In the genomic region with DNA sequence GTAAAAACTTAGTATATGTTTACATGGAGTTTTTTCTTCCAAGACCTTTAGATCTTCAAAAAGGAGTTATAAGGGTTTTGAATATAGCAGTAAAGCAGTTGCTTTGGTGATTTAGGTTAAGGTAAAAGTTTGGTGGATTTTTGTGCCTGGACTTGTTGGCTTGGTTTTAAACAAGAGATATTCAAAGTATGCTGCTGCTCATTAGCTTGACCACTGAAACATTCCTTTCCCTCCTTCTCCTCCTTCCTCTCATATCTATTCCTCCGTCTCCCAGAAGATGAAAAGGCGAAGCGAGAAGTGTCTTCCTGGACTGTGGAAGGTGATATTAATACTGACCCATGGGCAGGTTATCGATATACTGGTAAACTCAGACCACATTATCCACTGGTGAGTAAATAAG, we compare ENCODE assay signal across 19 cellular contexts. TPM values are rescaled to one million over a fixed set of nuclear protein-coding genes. Genes with fewer than 3 reads are reported as not detected.
DNase-seq lines count a peak whose midpoint lies in the region; ATAC-seq, FAIRE-seq and TF ChIP-seq lines count a peak whose summit lies in the region.
"Had no signal": no experiment of that assay in that cellular context is flagged by ENCODE, and none has a peak within 500 bp of the region (broad histone marks: within the 10 kb centered on the region; RNA-seq: fewer than 3 reads in every experiment).

No MANE protein-coding gene starts in this region.

- H2AFZ ChIP-seq in astrocyte (ENCODE audit: low read depth, low read length) = no peak overlapping the region

- no peak overlapping the region for H3K27ac ChIP-seq in astrocyte (ENCODE audit: low read depth, low read length)
- H3K27ac ChIP-seq in CD4-positive, alpha-beta T cell (ENCODE audit: low read depth, low read length) = no peak overlapping the region
- H3K27ac ChIP-seq: HL-60, RWPE1, SJCRH30 had no signal

- CTCF ChIA-PET in CD4-positive, alpha-beta T cell (lab: Charles Lee) = no interaction called here

- intact Hi-C loops in CD4-positive, alpha-beta T cell (cut with DNase I, micrococcal nuclease) = loop anchor here in 1 of 2 experiments (5.0 kb wide), 1 partner anchor 37 kb away; the partner anchor contains the start of gene METAP1

- no peak overlapping the region for H3K9ac ChIP-seq in astrocyte (ENCODE audit: low read length)

- no peaks in the 10 kb centered on the region for H3K27me3 Mint-ChIP-seq in astrocyte (ENCODE audit: low read depth, unreplicated experiment)
- H3K27me3 Mint-ChIP-seq in CD4-positive, alpha-beta T cell = no peaks in the 10 kb centered on the region

- no peak for TF ChIP-seq CTCF in astrocyte (IDR thresholded peaks at IDR 0.05; ENCODE audit: insufficient read depth, low read depth, low read length)
- no peak for TF ChIP-seq CTCF in CD4-positive, alpha-beta T cell (IDR thresholded peaks at IDR 0.05)

- H3K4me3 ChIP-seq in astrocyte (ENCODE audit: insufficient read depth, low read depth, low read length) = no peak overlapping the region
- H3K4me3 ChIP-seq: K562, SJCRH30 had no signal

- peaks cover 14% of the 10 kb centered on the region for H3K36me3 Mint-ChIP-seq in astrocyte (ENCODE audit: low read depth, unreplicated experiment)
- H3K36me3 Mint-ChIP-seq in CD4-positive, alpha-beta T cell (ENCODE audit: low read depth) = peaks cover 90% of the 10 kb centered on the region

- H3K79me2 ChIP-seq in astrocyte (ENCODE audit: insufficient read depth, low read length) = peaks cover 43% of the 10 kb centered on the region

- H3K4me1 ChIP-seq in astrocyte (ENCODE audit: insufficient read depth, low read length) = peaks cover 3% of the 10 kb centered on the region
- H3K4me1 ChIP-seq: BE2C, SJCRH30 had no signal

- no peaks in the 10 kb centered on the region for H3K36me3 ChIP-seq in astrocyte (ENCODE audit: insufficient read depth, low read length)
- H3K36me3 ChIP-seq: BE2C had no signal

- H3K4me2 ChIP-seq in astrocyte (ENCODE audit: low read length) = no peak overlapping the region

- H3K9me3 Mint-ChIP-seq in astrocyte (ENCODE audit: unreplicated experiment) = peaks cover 2% of the 10 kb centered on the region
- H3K9me3 Mint-ChIP-seq in CD4-positive, alpha-beta T cell = no peaks in the 10 kb centered on the region

- peaks cover 9% of the 10 kb centered on the region for H4K20me1 ChIP-seq in astrocyte (ENCODE audit: insufficient read depth, low read length)

- H3K9me3 ChIP-seq in astrocyte (ENCODE audit: insufficient read depth, low read depth, low read length) = no peaks in the 10 kb centered on the region
- H3K9me3 ChIP-seq in CD4-positive, alpha-beta T cell (ENCODE audit: control insufficient read depth, low read length) = peaks cover 14% of the 10 kb centered on the region
- H3K9me3 ChIP-seq: BE2C had no signal

- H3K27me3 ChIP-seq in astrocyte (ENCODE audit: insufficient read depth, low read length) = no peaks in the 10 kb centered on the region
- H3K27me3 ChIP-seq in CD4-positive, alpha-beta T cell (ENCODE audit: control insufficient read depth, insufficient read depth, low read length) = no peaks in the 10 kb centered on the region
- H3K27me3 ChIP-seq: BE2C, SJCRH30 had no signal

- ATAC-seq in CD4-positive, alpha-beta T cell (ENCODE audit: poor library complexity) = no peak
- ATAC-seq in GM21737 (IDR thresholded peaks at IDR 0.05; ENCODE audit: unreplicated experiment) = no peak
- ATAC-seq: K562 had no signal

- POLR2A ChIA-PET in CD4-positive, alpha-beta T cell (lab: Charles Lee) = no interaction called here

- peak; percentile 85 for FAIRE-seq in astrocyte (lab: Jason Lieb, UNC)
- FAIRE-seq: K562 had no signal

- H3K4me3 Mint-ChIP-seq in astrocyte (ENCODE audit: unreplicated experiment) = peak overlapping the region; percentile 60
- H3K4me3 Mint-ChIP-seq in CD4-positive, alpha-beta T cell = no peak overlapping the region

- peak; percentile 60 for DNase-seq in EH (ENCODE audit: low read depth)
- peak; percentile 73 for DNase-seq in astrocyte (ENCODE audit: low read depth)
- peak; percentile 48 for DNase-seq in iris pigment epithelial cell (ENCODE audit: low read depth)
- peak; percentile 59 for DNase-seq in renal cortical epithelial cell (ENCODE audit: low read depth)
- no peak for DNase-seq in CD4-positive, alpha-beta T cell
- DNase-seq in NCI-H2171 treated with DMSO at 0.1 percent for 48 hours (lab: John Stamatoyannopoulos, UW) = no peak
- DNase-seq in NCI-H1930 (lab: John Stamatoyannopoulos, UW) = no peak
- DNase-seq: BE2C; DMS 273 treated with DMSO at 0.1 percent for 48 hours; NCI-H146; NCI-H226; NCI-H526; NK-92 treated with Interleukin-12 subunit alpha and Interleukin-12 subunit beta, amount 100 ng/mL, for 24 hours; OCI-M1; SJCRH30 had no signal

- H3K27ac Mint-ChIP-seq in astrocyte (ENCODE audit: unreplicated experiment) = peak overlapping the region; percentile 83
- no peak overlapping the region for H3K27ac Mint-ChIP-seq in CD4-positive, alpha-beta T cell

- H3K4me1 Mint-ChIP-seq in astrocyte (ENCODE audit: low read depth, unreplicated experiment) = peaks cover 35% of the 10 kb centered on the region
- H3K4me1 Mint-ChIP-seq in CD4-positive, alpha-beta T cell (ENCODE audit: low read depth) = peaks cover 33% of the 10 kb centered on the region

RNA-seq across cellular contexts. Expression of gene METAP1, which starts 38.4 kb away (rescaled TPM):
- 54.2 and 60.9 TPM in 2 replicates for total RNA-seq in astrocyte
- 43.4 and 56.7 TPM in 2 replicates for total RNA-seq in renal cortical epithelial cell
- total RNA-seq in CD4-positive, alpha-beta T cell = 10 to 100 TPM; 25.1 to 26.6 TPM

RNA-seq across cellular contexts. Expression of gene ADH5, which starts 54.6 kb away (rescaled TPM):
- 187 and 210 TPM in 2 replicates for total RNA-seq in astrocyte
- total RNA-seq in renal cortical epithelial cell = 156 and 202 TPM in 2 replicates
- total RNA-seq in CD4-positive, alpha-beta T cell = 10 to 100 TPM; 49.1 to 52.0 TPM

Comparison
In these comparisons a context has a peak if more than half of its experiments do, and no peak if none do; other contexts are left out.
1. DNase-seq: peak in EH (single experiment), astrocyte (single experiment), iris pigment epithelial cell (single experiment) and renal cortical epithelial cell (single experiment); none in CD4-positive, alpha-beta T cell (0 of 10), NCI-H2171 treated with DMSO at 0.1 percent for 48 hours (single experiment) and NCI-H1930 (0 of 2).